In genomic region chr6:141152951-141153350, GRCh38 we compare ENCODE assay signal across 15 cellular contexts.
DNase-seq lines count a peak whose midpoint lies in the region; ATAC-seq and TF ChIP-seq lines count a peak whose summit lies in the region.
"Had no signal": no experiment of that assay in that cellular context is flagged by ENCODE, and none has a peak within 500 bp of the region (broad histone marks: within the 10 kb centered on the region; RNA-seq: fewer than 3 reads in every experiment).

No MANE protein-coding gene starts in this region.

- H3K27ac ChIP-seq in PC-3 (ENCODE audit: low read length) = no peak overlapping the region
- no peak overlapping the region for H3K27ac ChIP-seq in uterus
- H3K27ac ChIP-seq: ovary had no signal

- H3K36me3 ChIP-seq in PC-3 (ENCODE audit: low read depth, low read length) (no peaks in the 10 kb centered on the region), uterus (no peaks in the 10 kb centered on the region)
- H3K36me3 ChIP-seq: ovary had no signal

- ATAC-seq in PC-3 (peak; percentile 46; the same call in 1 of the 2 replicates), HG02642 (IDR thresholded peaks at IDR 0.05; ENCODE audit: poor library complexity, unreplicated experiment) (no peak)
- ATAC-seq: left lobe of liver, sciatic nerve had no signal

- DNase-seq in activated naive CD4-positive, alpha-beta T cell treated with anti-CD3 and anti-CD28 coated beads, Interleukin-2, amount 10 ng/mL, durations not matched to agents 7 days and 5 days = no peak
- DNase-seq in activated naive CD4-positive, alpha-beta T cell treated with Interleukin-2 at 50 U/mL for 16 hours = no peak
- peak; percentile 4 for DNase-seq in PC-3
- peak; percentile 25 for DNase-seq in fibroblast of mammary gland (ENCODE audit: low read depth)
- peak; percentile 21 for DNase-seq in stromal cell of bone marrow (ENCODE audit: low read depth)
- no peak for DNase-seq in uterus
- DNase-seq in mucosa of gallbladder (ENCODE audit: low spot score) = no peak
- DNase-seq: caudate nucleus; ovary; stimulated activated CD4-positive, alpha-beta T cell treated with anti-CD3 and anti-CD28 coated beads, Interleukin-1b, Interleukin-23, amount 100 ng/mL, for 48 hours had no signal

- no peaks in the 10 kb centered on the region for H3K9me2 ChIP-seq in PC-3 (replicated peaks; ENCODE audit: low read length)

- H4K20me1 ChIP-seq in PC-3 (ENCODE audit: low read length) = no peaks in the 10 kb centered on the region

- no peaks in the 10 kb centered on the region for H3K79me2 ChIP-seq in PC-3 (ENCODE audit: low read length)

- no peaks in the 10 kb centered on the region for H3F3A ChIP-seq in PC-3 (ENCODE audit: low read length, unreplicated experiment)

- TF ChIP-seq CTCF in PC-3 (conservative IDR thresholded peaks at IDR 0.05; ENCODE audit: low read depth, low read length) (no peak), fibroblast of mammary gland (conservative IDR thresholded peaks at IDR 0.05; ENCODE audit: control insufficient read depth, insufficient read depth, low read depth, low read length) (no peak), uterus (IDR thresholded peaks at IDR 0.05) (no peak)

- H3K4me1 ChIP-seq in PC-3 (ENCODE audit: insufficient read depth, low read length) = no peaks in the 10 kb centered on the region
- no peaks in the 10 kb centered on the region for H3K4me1 ChIP-seq in uterus

- BruUV-seq in PC-3 (replicated peaks; lab: Mats Ljungman, UMichigan) = no TSS peak

- H3K9me3 ChIP-seq in PC-3 (ENCODE audit: low read length) (no peaks in the 10 kb centered on the region), uterus (no peaks in the 10 kb centered on the region)
- H3K9me3 ChIP-seq: ovary had no signal

- H3K4me3 ChIP-seq in PC-3 (ENCODE audit: low read length) (no peak overlapping the region), fibroblast of mammary gland (ENCODE audit: control insufficient read depth, low read depth, low read length) (no peak overlapping the region), uterus (no peak overlapping the region)
- H3K4me3 ChIP-seq: GM12878, ovary had no signal

- H3K4me1 Mint-ChIP-seq in activated naive CD4-positive, alpha-beta T cell treated with anti-CD3 and anti-CD28 coated beads, Interleukin-2, amount 10 ng/mL, durations not matched to agents 7 days and 5 days = peaks cover 24% of the 10 kb centered on the region

- H3K36me3 Mint-ChIP-seq in activated naive CD4-positive, alpha-beta T cell treated with anti-CD3 and anti-CD28 coated beads, Interleukin-2, amount 10 ng/mL, durations not matched to agents 7 days and 5 days = no peaks in the 10 kb centered on the region
- H3K36me3 Mint-ChIP-seq: IgD-negative memory B cell had no signal

- peak overlapping the region; percentile 29 for H3K27ac Mint-ChIP-seq in activated naive CD4-positive, alpha-beta T cell treated with anti-CD3 and anti-CD28 coated beads, Interleukin-2, amount 10 ng/mL, durations not matched to agents 7 days and 5 days

- POLR2A ChIA-PET in PC-3 (lab: Charles Lee; ENCODE audit: unreplicated experiment) = no interaction called here

- H3K9me3 Mint-ChIP-seq in activated naive CD4-positive, alpha-beta T cell treated with anti-CD3 and anti-CD28 coated beads, Interleukin-2, amount 10 ng/mL, durations not matched to agents 7 days and 5 days = peaks cover 9% of the 10 kb centered on the region

- no peak overlapping the region for H3K4me3 Mint-ChIP-seq in activated naive CD4-positive, alpha-beta T cell treated with anti-CD3 and anti-CD28 coated beads, Interleukin-2, amount 10 ng/mL, durations not matched to agents 7 days and 5 days

- H3K27me3 ChIP-seq in PC-3 (ENCODE audit: low read length) = no peaks in the 10 kb centered on the region
- no peaks in the 10 kb centered on the region for H3K27me3 ChIP-seq in uterus
- H3K27me3 ChIP-seq: ovary had no signal

- H3K9ac ChIP-seq in PC-3 (ENCODE audit: low read length) = no peak overlapping the region

- no peak for TF ChIP-seq POLR2A in uterus (IDR thresholded peaks at IDR 0.05)

- H3K4me2 ChIP-seq in PC-3 (ENCODE audit: low read length) = no peak overlapping the region

- CTCF ChIA-PET in activated naive CD4-positive, alpha-beta T cell treated with anti-CD3 and anti-CD28 coated beads, Interleukin-2, amount 10 ng/mL, durations not matched to agents 7 days and 5 days (lab: Charles Lee) = no interaction called here
- CTCF ChIA-PET in PC-3 (lab: Charles Lee) = no interaction called here

- intact Hi-C loops in PC-3 (cut with micrococcal nuclease) (loop anchor here (10.0 kb wide), 1 partner anchor 402 kb away; no protein-coding TSS in a partner anchor), uterus (cut with DNase I; ENCODE audit: low total_unique reads) (no loop called here)

- H3K27me3 Mint-ChIP-seq in activated naive CD4-positive, alpha-beta T cell treated with anti-CD3 and anti-CD28 coated beads, Interleukin-2, amount 10 ng/mL, durations not matched to agents 7 days and 5 days = no peaks in the 10 kb centered on the region
- H3K27me3 Mint-ChIP-seq: IgD-negative memory B cell had no signal

- peak overlapping the region; percentile 34; the same call in 1 of the 2 replicates for H2AFZ ChIP-seq in PC-3 (ENCODE audit: low read length)

Comparison
In these comparisons a context has a peak if more than half of its experiments do, and no peak if none do; other contexts are left out.
1. DNase-seq: peak in PC-3 (single experiment), fibroblast of mammary gland (single experiment) and stromal cell of bone marrow (single experiment); none in activated naive CD4-positive, alpha-beta T cell treated with anti-CD3 and anti-CD28 coated beads, Interleukin-2, amount 10 ng/mL, durations not matched to agents 7 days and 5 days (single experiment), activated naive CD4-positive, alpha-beta T cell treated with Interleukin-2 at 50 U/mL for 16 hours (single experiment), uterus (0 of 2) and mucosa of gallbladder (single experiment).